16 cellular contexts compared by ENCODE assay signal in genomic region chr4:7766661-7767345, GRCh38.
DNase-seq lines count a peak whose midpoint lies in the region; ATAC-seq and TF ChIP-seq lines count a peak whose summit lies in the region.
"Had no signal": no experiment of that assay in that cellular context is flagged by ENCODE, and none has a peak within 500 bp of the region (broad histone marks: within the 10 kb centered on the region; RNA-seq: fewer than 3 reads in every experiment).

No MANE protein-coding gene starts in this region.

- H3K27me3 ChIP-seq in heart right ventricle (no peaks in the 10 kb centered on the region), right atrium auricular region (no peaks in the 10 kb centered on the region), right cardiac atrium (ENCODE audit: control insufficient read depth, insufficient read depth) (no peaks in the 10 kb centered on the region), aorta (ENCODE audit: control insufficient read depth in 1 of 2, insufficient read depth in 2 of 2, low read length in 1 of 2) (no peaks in the 10 kb centered on the region)

- H3K36me3 Mint-ChIP-seq in chondrocyte (ENCODE audit: low read depth): peaks cover 41% of the 10 kb centered on the region
- peaks cover 55% of the 10 kb centered on the region for H3K36me3 Mint-ChIP-seq in activated T-helper 17 cell treated with anti-CD3 and anti-CD28 coated beads, Interleukin-2, amount 50 U/mL, for 72 hours (ENCODE audit: low read depth)
- H3K36me3 Mint-ChIP-seq in activated naive CD4-positive, alpha-beta T cell treated with anti-CD3 and anti-CD28 coated beads, Interleukin-2, amount 10 ng/mL, durations not matched to agents 7 days and 5 days: peaks cover 15% of the 10 kb centered on the region

- no peak for TF ChIP-seq CTCF in heart right ventricle (IDR thresholded peaks at IDR 0.05)
- no peak for TF ChIP-seq CTCF in right atrium auricular region (IDR thresholded peaks at IDR 0.05)
- no peak for TF ChIP-seq CTCF in chondrocyte (IDR thresholded peaks at IDR 0.05)

- H3K4me1 Mint-ChIP-seq in chondrocyte (ENCODE audit: low read depth): peaks cover 8% of the 10 kb centered on the region
- peaks cover 16% of the 10 kb centered on the region for H3K4me1 Mint-ChIP-seq in activated T-helper 17 cell treated with anti-CD3 and anti-CD28 coated beads, Interleukin-2, amount 50 U/mL, for 72 hours
- peaks cover 26% of the 10 kb centered on the region for H3K4me1 Mint-ChIP-seq in activated naive CD4-positive, alpha-beta T cell treated with anti-CD3 and anti-CD28 coated beads, Interleukin-2, amount 10 ng/mL, durations not matched to agents 7 days and 5 days

- peak in 2 of 8 donors; percentile 32 to 44 for ATAC-seq in heart right ventricle
- no peak for ATAC-seq in right cardiac atrium
- ATAC-seq in aorta (ENCODE audit: low FRiP score): no peak
- no peak for ATAC-seq in activated T-helper 17 cell treated with anti-CD3 and anti-CD28 coated beads, Interleukin-2, amount 50 U/mL, for 72 hours (replicated peaks)
- ATAC-seq in HG02885 (IDR thresholded peaks at IDR 0.05; ENCODE audit: poor library complexity, unreplicated experiment): no peak
- ATAC-seq: HCT116 had no signal

- no peak overlapping the region for H3K4me3 Mint-ChIP-seq in chondrocyte (ENCODE audit: unreplicated experiment)
- H3K4me3 Mint-ChIP-seq in activated T-helper 17 cell treated with anti-CD3 and anti-CD28 coated beads, Interleukin-2, amount 50 U/mL, for 72 hours: no peak overlapping the region
- no peak overlapping the region for H3K4me3 Mint-ChIP-seq in activated naive CD4-positive, alpha-beta T cell treated with anti-CD3 and anti-CD28 coated beads, Interleukin-2, amount 10 ng/mL, durations not matched to agents 7 days and 5 days
- H3K4me3 Mint-ChIP-seq: CD4-positive, alpha-beta T cell had no signal

- CTCF ChIA-PET in activated naive CD4-positive, alpha-beta T cell treated with anti-CD3 and anti-CD28 coated beads, Interleukin-2, amount 10 ng/mL, durations not matched to agents 7 days and 5 days (lab: Charles Lee): interaction anchor here (7.5 kb wide), 1 partner anchor 36 kb away, joined by 99 read pairs; no protein-coding TSS in a partner anchor

- H3K36me3 ChIP-seq in heart right ventricle (peaks cover 0 to 87% (median 4%) of the 10 kb centered on the region in 9 donors), right atrium auricular region (peaks cover 69% of the 10 kb centered on the region), aorta (ENCODE audit: control insufficient read depth in 1 of 2, insufficient read depth in 2 of 2, low read length in 1 of 2) (peaks cover 0 to 5% of the 10 kb centered on the region in 2 donors)

- peak; percentile 31 to 43 for DNase-seq in heart right ventricle
- DNase-seq in right atrium auricular region (ENCODE audit: low spot score): no peak
- DNase-seq in chondrocyte (ENCODE audit: low spot score): peak; percentile 61
- DNase-seq in right cardiac atrium: peak; percentile 42 to 72 (median 66)
- peak; percentile 43 to 68 for DNase-seq in aorta
- DNase-seq in activated naive CD4-positive, alpha-beta T cell treated with anti-CD3 and anti-CD28 coated beads, Interleukin-2, amount 10 ng/mL, durations not matched to agents 7 days and 5 days: no peak
- DNase-seq: CD4-positive, alpha-beta T cell; DMS79; KBM-7; NCI-H1105; NCI-H1930; NCI-H524; OCI-M1 had no signal

- no peak overlapping the region for H3K27ac ChIP-seq in heart right ventricle
- no peak overlapping the region for H3K27ac ChIP-seq in right atrium auricular region
- no peak overlapping the region for H3K27ac ChIP-seq in right cardiac atrium (ENCODE audit: low read length)
- no peak overlapping the region for H3K27ac ChIP-seq in aorta (ENCODE audit: low read depth in 1 of 2, low read length in 2 of 2)

- H3K27ac Mint-ChIP-seq in chondrocyte (ENCODE audit: unreplicated experiment): no peak overlapping the region
- H3K27ac Mint-ChIP-seq in activated T-helper 17 cell treated with anti-CD3 and anti-CD28 coated beads, Interleukin-2, amount 50 U/mL, for 72 hours: no peak overlapping the region
- no peak overlapping the region for H3K27ac Mint-ChIP-seq in activated naive CD4-positive, alpha-beta T cell treated with anti-CD3 and anti-CD28 coated beads, Interleukin-2, amount 10 ng/mL, durations not matched to agents 7 days and 5 days
- H3K27ac Mint-ChIP-seq: CD4-positive, alpha-beta T cell had no signal

- H3K4me1 ChIP-seq in heart right ventricle (peaks cover 0 to 8% (median 0%) of the 10 kb centered on the region in 9 donors), right atrium auricular region (peaks cover 0 to 32% of the 10 kb centered on the region in 2 donors), right cardiac atrium (ENCODE audit: control insufficient read depth, insufficient read depth, low read length) (no peaks in the 10 kb centered on the region), aorta (ENCODE audit: control insufficient read depth in 1 of 2, insufficient read depth in 2 of 2, low read length in 2 of 2) (no peaks in the 10 kb centered on the region)

- H3K9me3 ChIP-seq in heart right ventricle (no peaks in the 10 kb centered on the region), right atrium auricular region (no peaks in the 10 kb centered on the region), right cardiac atrium (ENCODE audit: control insufficient read depth, low read length) (no peaks in the 10 kb centered on the region), aorta (ENCODE audit: control insufficient read depth, low read length) (no peaks in the 10 kb centered on the region)

- H3K4me3 ChIP-seq in heart right ventricle (no peak overlapping the region), right atrium auricular region (no peak overlapping the region), right cardiac atrium (ENCODE audit: low read length) (no peak overlapping the region), aorta (ENCODE audit: low read length in 2 of 2) (no peak overlapping the region)

- intact Hi-C loops in heart right ventricle (cut with DNase I): loop anchor here in 1 of 10 donors (2.0 kb wide), 1 partner anchor 34 kb away; no protein-coding TSS in a partner anchor
- intact Hi-C loops in right cardiac atrium (cut with DNase I): no loop called here
- intact Hi-C loops in aorta (cut with DNase I): no loop called here

- H3K27me3 Mint-ChIP-seq in chondrocyte (ENCODE audit: low read depth): no peaks in the 10 kb centered on the region
- no peaks in the 10 kb centered on the region for H3K27me3 Mint-ChIP-seq in activated T-helper 17 cell treated with anti-CD3 and anti-CD28 coated beads, Interleukin-2, amount 50 U/mL, for 72 hours
- no peaks in the 10 kb centered on the region for H3K27me3 Mint-ChIP-seq in activated naive CD4-positive, alpha-beta T cell treated with anti-CD3 and anti-CD28 coated beads, Interleukin-2, amount 10 ng/mL, durations not matched to agents 7 days and 5 days
- H3K27me3 Mint-ChIP-seq: CD4-positive, alpha-beta T cell had no signal

- H3K9me3 Mint-ChIP-seq in chondrocyte (ENCODE audit: low read depth): no peaks in the 10 kb centered on the region
- no peaks in the 10 kb centered on the region for H3K9me3 Mint-ChIP-seq in activated T-helper 17 cell treated with anti-CD3 and anti-CD28 coated beads, Interleukin-2, amount 50 U/mL, for 72 hours
- no peaks in the 10 kb centered on the region for H3K9me3 Mint-ChIP-seq in activated naive CD4-positive, alpha-beta T cell treated with anti-CD3 and anti-CD28 coated beads, Interleukin-2, amount 10 ng/mL, durations not matched to agents 7 days and 5 days
- H3K9me3 Mint-ChIP-seq: CD4-positive, alpha-beta T cell had no signal

- WGBS in heart right ventricle, 2 donors: 76 to 82% methylated on average over 23 of the region's 23 CpGs
- 79% methylated on average over 23 of the region's 23 CpGs for WGBS in right cardiac atrium
- WGBS in aorta, 2 donors: 64 to 65% methylated on average over 23 of the region's 23 CpGs

Comparison
In these comparisons a context has a peak if more than half of its experiments do, and no peak if none do; other contexts are left out.
1. DNase-seq: peak in heart right ventricle (2 of 2), chondrocyte (single experiment), right cardiac atrium (3 of 3) and aorta (2 of 2); none in right atrium auricular region (single experiment) and activated naive CD4-positive, alpha-beta T cell treated with anti-CD3 and anti-CD28 coated beads, Interleukin-2, amount 10 ng/mL, durations not matched to agents 7 days and 5 days (single experiment).